Comparison of ENCODE assay signal across 20 cellular contexts in genomic region chr2:1561259-1561658, GRCh38.
DNase-seq lines count a peak whose midpoint lies in the region; ATAC-seq and TF ChIP-seq lines count a peak whose summit lies in the region.
"Had no signal": no experiment of that assay in that cellular context is flagged by ENCODE, and none has a peak within 500 bp of the region (broad histone marks: within the 10 kb centered on the region; RNA-seq: fewer than 3 reads in every experiment).

No MANE protein-coding gene starts in this region.

- no peak for TF ChIP-seq POLR2A in spleen (IDR thresholded peaks at IDR 0.05)

- no peak overlapping the region for H3K27ac ChIP-seq in spleen
- H3K27ac ChIP-seq: 22Rv1; BLaER1 treated with 17β-estradiol and CSF1 and Interleukin-3, amounts not matched to agents 10 nM and 100 nM; GM23248 had no signal

- intact Hi-C loops in Right ventricle myocardium inferior (cut with DNase I): no loop called here
- intact Hi-C loops in left cardiac atrium (cut with DNase I): no loop called here
- intact Hi-C loops in spleen (cut with DNase I; ENCODE audit: low total_unique reads): no loop called here

- TF ChIP-seq CTCF in nephron progenitor cell (IDR thresholded peaks at IDR 0.05): no peak
- no peak for TF ChIP-seq CTCF in spleen (IDR thresholded peaks at IDR 0.05 in 8 of 11, conservative IDR thresholded peaks at IDR 0.05 in 3 of 11)

- H3K27me3 ChIP-seq in spleen (replicated peaks in 1 of 7): peaks cover 0 to 12% (median 0%) of the 10 kb centered on the region in 7 donors
- H3K27me3 ChIP-seq: BE2C had no signal

- no peaks in the 10 kb centered on the region for H3K36me3 Mint-ChIP-seq in nephron progenitor cell (ENCODE audit: low read depth)
- H3K36me3 Mint-ChIP-seq in activated naive CD4-positive, alpha-beta T cell treated with anti-CD3 and anti-CD28 coated beads, Interleukin-2, amount 50 U/mL, for 72 hours: no peaks in the 10 kb centered on the region
- H3K36me3 Mint-ChIP-seq: CD14-positive monocyte; CD8-positive, alpha-beta memory T cell had no signal

- no peak overlapping the region for H3K4me3 Mint-ChIP-seq in nephron progenitor cell
- H3K4me3 Mint-ChIP-seq: CD14-positive monocyte; CD4-positive, alpha-beta T cell; CD8-positive, alpha-beta memory T cell had no signal

- DNase-seq in Right ventricle myocardium inferior (ENCODE audit: missing footprints) (peak; percentile 40), left cardiac atrium (no peak), nephron progenitor cell (no peak), spleen (peak; percentile 56), NCI-H187 (lab: John Stamatoyannopoulos, UW) (no peak)
- no peak for DNase-seq in activated naive CD4-positive, alpha-beta T cell treated with anti-CD3 and anti-CD28 coated beads, Interleukin-2, amount 50 U/mL, for 72 hours (ENCODE audit: low spot score in 2 of 2)
- DNase-seq: BE2C; CD4-positive, alpha-beta T cell; CD8-positive, alpha-beta memory T cell; DMS 273 treated with DMSO at 0.1 percent for 48 hours; DMS79; EL; GDM1; GM23248; H7; HCEC 1CT had no signal

- peaks cover 0 to 14% (median 7%) of the 10 kb centered on the region in 6 donors for H3K4me1 ChIP-seq in spleen
- H3K4me1 ChIP-seq: BE2C had no signal

- H3K4me3 ChIP-seq in spleen: no peak overlapping the region
- H3K4me3 ChIP-seq: BLaER1 treated with 17β-estradiol and CSF1 and Interleukin-3, amounts not matched to agents 10 nM and 100 nM; GM12878; GM23248 had no signal

- H3K27ac Mint-ChIP-seq in nephron progenitor cell: peak overlapping the region; percentile 37
- no peak overlapping the region for H3K27ac Mint-ChIP-seq in activated naive CD4-positive, alpha-beta T cell treated with anti-CD3 and anti-CD28 coated beads, Interleukin-2, amount 50 U/mL, for 72 hours
- H3K27ac Mint-ChIP-seq: CD4-positive, alpha-beta T cell; CD8-positive, alpha-beta memory T cell had no signal

- 76 to 88% (median 82%) methylated on average over 14 of the region's 14 CpGs for WGBS in spleen, 5 donors

- ATAC-seq in Right ventricle myocardium inferior: no peak
- ATAC-seq in left cardiac atrium: no peak
- ATAC-seq in activated naive CD4-positive, alpha-beta T cell treated with anti-CD3 and anti-CD28 coated beads, Interleukin-2, amount 50 U/mL, for 72 hours: no peak
- ATAC-seq: GM12878 had no signal

- H3K4me1 Mint-ChIP-seq in nephron progenitor cell: peaks cover 21% of the 10 kb centered on the region

- no peaks in the 10 kb centered on the region for H3K9me3 Mint-ChIP-seq in nephron progenitor cell
- peaks cover 0 to 2% of the 10 kb centered on the region in 2 donors for H3K9me3 Mint-ChIP-seq in activated naive CD4-positive, alpha-beta T cell treated with anti-CD3 and anti-CD28 coated beads, Interleukin-2, amount 50 U/mL, for 72 hours
- H3K9me3 Mint-ChIP-seq: CD4-positive, alpha-beta T cell had no signal

- no peaks in the 10 kb centered on the region for H3K36me3 ChIP-seq in spleen
- H3K36me3 ChIP-seq: BE2C; BLaER1 treated with 17β-estradiol and CSF1 and Interleukin-3, amounts not matched to agents 10 nM and 100 nM had no signal

- H3K27me3 Mint-ChIP-seq in nephron progenitor cell (ENCODE audit: low read depth, poor library complexity): peaks cover 12% of the 10 kb centered on the region
- H3K27me3 Mint-ChIP-seq: CD4-positive, alpha-beta T cell had no signal

- H3K9me3 ChIP-seq in spleen: no peaks in the 10 kb centered on the region
- H3K9me3 ChIP-seq: BE2C had no signal

Comparison
In these comparisons a context has a peak if more than half of its experiments do, and no peak if none do; other contexts are left out.
1. DNase-seq: peak in Right ventricle myocardium inferior (single experiment) and spleen (single experiment); none in left cardiac atrium (single experiment), nephron progenitor cell (single experiment), activated naive CD4-positive, alpha-beta T cell treated with anti-CD3 and anti-CD28 coated beads, Interleukin-2, amount 50 U/mL, for 72 hours (0 of 2) and NCI-H187 (0 of 2).